Comparison of ENCODE assay signal across 16 cellular contexts in the genomic region with DNA sequence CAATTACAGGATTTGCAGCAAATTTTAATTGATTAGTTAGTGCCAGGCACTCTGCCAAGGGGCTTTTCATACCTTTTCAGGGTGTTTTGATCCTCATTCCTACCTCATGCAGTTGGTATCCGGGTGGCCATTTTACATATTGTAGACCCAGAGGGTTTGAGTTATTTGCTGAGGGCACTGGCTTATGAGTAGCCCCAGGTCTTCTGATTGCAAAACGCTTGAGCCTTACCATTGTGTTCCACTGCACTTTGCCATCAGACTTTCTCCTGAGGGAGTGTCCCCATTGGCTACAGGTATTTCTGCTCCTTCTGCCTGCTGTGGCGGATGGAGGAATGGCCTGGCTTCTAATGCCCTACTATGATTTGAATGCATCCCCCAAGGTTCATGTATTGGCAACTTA.
DNase-seq lines count a peak whose midpoint lies in the region; ATAC-seq and TF ChIP-seq lines count a peak whose summit lies in the region.
"Had no signal": no experiment of that assay in that cellular context is flagged by ENCODE, and none has a peak within 500 bp of the region (broad histone marks: within the 10 kb centered on the region; RNA-seq: fewer than 3 reads in every experiment).

No MANE protein-coding gene starts in this region.

- H2AFZ ChIP-seq in PC-9: no peak overlapping the region

- no peaks in the 10 kb centered on the region for H3K9me2 ChIP-seq in PC-9 (ENCODE audit: insufficient read depth)

- H2BK120ac ChIP-seq in mesendoderm (ENCODE audit: low read depth, low read length): no peak overlapping the region

- H4K5ac ChIP-seq in mesendoderm (ENCODE audit: low read length): no peak overlapping the region

- H3K79me2 ChIP-seq in PC-9 (ENCODE audit: low read depth): peaks cover 70% of the 10 kb centered on the region
- H3K79me2 ChIP-seq in mesendoderm (ENCODE audit: control insufficient read depth, insufficient read depth, low read length): no peaks in the 10 kb centered on the region

- BruUV-seq in PC-9 (replicated peaks; lab: Mats Ljungman, UMichigan): no TSS peak

- no peak overlapping the region for H3K18ac ChIP-seq in mesendoderm (ENCODE audit: low read length)

- peak; percentile 25 for DNase-seq in activated CD8-positive, alpha-beta memory T cell treated with anti-CD3 and anti-CD28 coated beads, Interleukin-2, amount 50 U/mL, for 48 hours
- no peak for DNase-seq in activated CD8-positive, alpha-beta memory T cell treated with anti-CD3 and anti-CD28 coated beads, Interleukin-2, amount 50 U/mL, for 4 hours
- DNase-seq in PC-9: peak in 1 of 2 experiments; percentile 84
- peak; percentile 26 for DNase-seq in mesendoderm
- DNase-seq in activated CD4-positive, alpha-beta T cell treated with anti-CD3 and anti-CD28 coated beads for 4 hours: no peak
- no peak for DNase-seq in kidney glomerular epithelial cell (lab: John Stamatoyannopoulos, UW)
- DNase-seq: C1 segment of cervical spinal cord; CD4-positive, CD25-positive, alpha-beta regulatory T cell; CD8-positive, alpha-beta memory T cell; COR-L47; DMS79 treated with DMSO at 0.1 percent for 48 hours; GF-D8; H9 had no signal

- H3K23ac ChIP-seq in mesendoderm (ENCODE audit: low read length): no peak overlapping the region

- POLR2A ChIA-PET in PC-9 (lab: Charles Lee; ENCODE audit: unreplicated experiment): no interaction called here

- peaks cover 28 to 91% (median 72%) of the 10 kb centered on the region in 10 experiments for H3K4me1 ChIP-seq in BLaER1 treated with 17β-estradiol and CSF1 and Interleukin-3, amounts not matched to agents 10 nM and 100 nM
- H3K4me1 ChIP-seq in PC-9 (replicated peaks; ENCODE audit: insufficient read depth): peaks cover 79% of the 10 kb centered on the region
- no peaks in the 10 kb centered on the region for H3K4me1 ChIP-seq in mesendoderm (ENCODE audit: control insufficient read depth, low read depth, low read length)

- no peaks in the 10 kb centered on the region for H3K27me3 ChIP-seq in BLaER1 treated with 17β-estradiol and CSF1 and Interleukin-3, amounts not matched to agents 10 nM and 100 nM
- no peaks in the 10 kb centered on the region for H3K27me3 ChIP-seq in PC-9 (ENCODE audit: insufficient read depth, low read depth)
- no peaks in the 10 kb centered on the region for H3K27me3 ChIP-seq in mesendoderm (ENCODE audit: insufficient read depth, low read length, poor library complexity)

- ATAC-seq in HG03520 (IDR thresholded peaks at IDR 0.05; ENCODE audit: unreplicated experiment): no peak

- H3F3A ChIP-seq in PC-9 (ENCODE audit: insufficient read depth, low read depth): peaks cover 56% of the 10 kb centered on the region

- no peak overlapping the region for H2AK5ac ChIP-seq in mesendoderm (ENCODE audit: low read length)

- no peak overlapping the region for H3K4ac ChIP-seq in mesendoderm (ENCODE audit: low read depth, low read length)

- peak overlapping the region in 10 of 11 experiments; percentile 75 to 97 (median 90); a peak in 21 of 22 replicates for H3K4me2 ChIP-seq in BLaER1 treated with 17β-estradiol and CSF1 and Interleukin-3, amounts not matched to agents 10 nM and 100 nM
- H3K4me2 ChIP-seq in PC-9 (peak overlapping the region; percentile 61), mesendoderm (ENCODE audit: low read length) (no peak overlapping the region)

- H4K20me1 ChIP-seq in BLaER1 treated with 17β-estradiol and CSF1 and Interleukin-3, amounts not matched to agents 10 nM and 100 nM: no peaks in the 10 kb centered on the region
- H4K20me1 ChIP-seq in PC-9 (ENCODE audit: insufficient read depth): no peaks in the 10 kb centered on the region

- H3K56ac ChIP-seq in mesendoderm (ENCODE audit: low read length): no peak overlapping the region

- no peak for TF ChIP-seq CTCF in PC-9 (conservative IDR thresholded peaks at IDR 0.05)

- H4K8ac ChIP-seq in mesendoderm (ENCODE audit: low read depth, low read length): no peak overlapping the region

- peak overlapping the region in 10 of 11 experiments; percentile 17 to 96 (median 92); a peak in 18 of 22 replicates for H3K27ac ChIP-seq in BLaER1 treated with 17β-estradiol and CSF1 and Interleukin-3, amounts not matched to agents 10 nM and 100 nM
- peak overlapping the region; percentile 97 for H3K27ac ChIP-seq in PC-9
- no peak overlapping the region for H3K27ac ChIP-seq in mesendoderm (ENCODE audit: low read depth, low read length)
- H3K27ac ChIP-seq: 22Rv1 had no signal

- CTCF ChIA-PET in PC-9 (lab: Charles Lee): no interaction called here

- WGBS in mesendoderm (ENCODE audit: extremely low coverage, insufficient coverage, low lambda C conversion rate): no CpG with 5 or more reads among the region's 3 CpGs

- intact Hi-C loops in PC-9 (cut with micrococcal nuclease; ENCODE audit: unreplicated experiment): no loop called here

- H3K79me1 ChIP-seq in mesendoderm (ENCODE audit: low read length): no peaks in the 10 kb centered on the region

- peaks cover 12 to 30% (median 17%) of the 10 kb centered on the region in 11 experiments; a peak in 20 of 22 replicates for H3K9me3 ChIP-seq in BLaER1 treated with 17β-estradiol and CSF1 and Interleukin-3, amounts not matched to agents 10 nM and 100 nM (replicated peaks in 1 of 11)
- no peaks in the 10 kb centered on the region for H3K9me3 ChIP-seq in PC-9 (ENCODE audit: insufficient read depth, low read depth)

- no peak overlapping the region for H2BK5ac ChIP-seq in mesendoderm (ENCODE audit: low read length)

- peak overlapping the region in 7 of 11 experiments; percentile 62 to 82 (median 79); a peak in 11 of 22 replicates for H3K9ac ChIP-seq in BLaER1 treated with 17β-estradiol and CSF1 and Interleukin-3, amounts not matched to agents 10 nM and 100 nM
- H3K9ac ChIP-seq in mesendoderm (ENCODE audit: low read length): no peak overlapping the region

- H3K4me3 ChIP-seq in BLaER1 treated with 17β-estradiol and CSF1 and Interleukin-3, amounts not matched to agents 10 nM and 100 nM: no peak overlapping the region
- H3K4me3 ChIP-seq in PC-9 (no peak overlapping the region), mesendoderm (ENCODE audit: low read length) (no peak overlapping the region)

- 0 out of 22 replicates have a peak, but pooled peaks cover 0 to 6% (median 0%) of the 10 kb centered on the region in 11 experiments for H3K36me3 ChIP-seq in BLaER1 treated with 17β-estradiol and CSF1 and Interleukin-3, amounts not matched to agents 10 nM and 100 nM
- H3K36me3 ChIP-seq in PC-9 (ENCODE audit: low read depth): no peaks in the 10 kb centered on the region
- H3K36me3 ChIP-seq in mesendoderm (ENCODE audit: control insufficient read depth, insufficient read depth, low read length): no peaks in the 10 kb centered on the region

- H2BK15ac ChIP-seq in mesendoderm (replicated peaks; ENCODE audit: low read depth): no peak overlapping the region

Comparison
In these comparisons a context has a peak if more than half of its experiments do, and no peak if none do; other contexts are left out.
1. DNase-seq: peak in activated CD8-positive, alpha-beta memory T cell treated with anti-CD3 and anti-CD28 coated beads, Interleukin-2, amount 50 U/mL, for 48 hours (single experiment) and mesendoderm (single experiment); none in activated CD8-positive, alpha-beta memory T cell treated with anti-CD3 and anti-CD28 coated beads, Interleukin-2, amount 50 U/mL, for 4 hours (single experiment), activated CD4-positive, alpha-beta T cell treated with anti-CD3 and anti-CD28 coated beads for 4 hours (0 of 2) and kidney glomerular epithelial cell (single experiment).